In genomic region chr14:58599707-58600106, GRCh38 we compare ENCODE assay signal across 30 cellular contexts.
"Had no signal": no experiment of that assay in that cellular context is flagged by ENCODE, and none has a peak within 500 bp of the region (broad histone marks: within the 10 kb centered on the region; RNA-seq: fewer than 3 reads in every experiment).

No MANE protein-coding gene starts in this region.

- ATAC-seq: activated T-cell treated with anti-CD3 and anti-CD28 coated beads, Interleukin-2, amount 50 U/mL, for 4 hours; esophagus mucosa; foreskin keratinocyte; gastrocnemius medialis; heart left ventricle had no signal

- H3K27me3 ChIP-seq: brain microvascular endothelial cell, dorsolateral prefrontal cortex, gastrocnemius medialis, heart left ventricle had no signal

- H3K4me3 Mint-ChIP-seq: activated CD4-positive, alpha-beta memory T cell treated with anti-CD3 and anti-CD28 coated beads, Interleukin-2, amount 10 ng/mL, durations not matched to agents 7 days and 5 days; activated CD4-positive, alpha-beta T cell treated with anti-CD3 and anti-CD28 coated beads, Interleukin-2, amount 10 ng/mL, durations not matched to agents 7 days and 5 days; activated naive CD4-positive, alpha-beta T cell treated with anti-CD3 and anti-CD28 coated beads, Interleukin-2, amount 10 ng/mL, durations not matched to agents 7 days and 5 days; activated T-cell treated with anti-CD3 and anti-CD28 coated beads, Interleukin-2, amount 50 U/mL, for 4 hours; activated T-helper 1 cell treated with anti-CD3 and anti-CD28 coated beads, Interleukin-12 subunit alpha, Interleukin-12 subunit beta, Interleukin-2, Interleukin-4 antibody, amounts not matched to agents 30 ng/mL and 10 ng/mL and 1 ng/mL, durations not matched to agents 14 hours and 24 hours and 36 hours; central memory CD8-positive, alpha-beta T cell; dendritic cell treated with granulocyte-macrophage colony-stimulating factor and Interleukin-4, amounts not matched to agents 40 ng/mL and 50 ng/mL, for 4 days; endodermal cell had no signal

- H3K4me1 Mint-ChIP-seq: central memory CD8-positive, alpha-beta T cell; endodermal cell had no signal

- FAIRE-seq: astrocyte, bronchial epithelial cell had no signal

- H3K36me3 ChIP-seq: brain microvascular endothelial cell, gastrocnemius medialis, heart left ventricle had no signal

- DNase-seq: activated CD4-positive, alpha-beta memory T cell treated with anti-CD3 and anti-CD28 coated beads, Interleukin-2, amount 10 ng/mL, durations not matched to agents 7 days and 5 days; activated CD4-positive, alpha-beta T cell treated with anti-CD3 and anti-CD28 coated beads for 1 hour; activated CD4-positive, alpha-beta T cell treated with anti-CD3 and anti-CD28 coated beads for 4 hours; activated CD4-positive, alpha-beta T cell treated with anti-CD3 and anti-CD28 coated beads, Interleukin-2, amount 10 ng/mL, durations not matched to agents 7 days and 5 days; activated CD4-positive, alpha-beta T cell treated with anti-CD3 and anti-CD28 coated beads, Interleukin-2, amount 50 U/mL, for 4 hours; activated CD8-positive, alpha-beta memory T cell treated with anti-CD3 and anti-CD28 coated beads, Interleukin-2, amount 50 U/mL, for 48 hours; activated effector memory CD4-positive, alpha-beta T cell treated with anti-CD3 and anti-CD28 coated beads, Interleukin-2, amount 50 U/mL, for 16 hours; activated naive CD4-positive, alpha-beta T cell treated with anti-CD3 and anti-CD28 coated beads, Interleukin-2, amount 10 ng/mL, durations not matched to agents 7 days and 5 days; activated T-cell treated with anti-CD3 and anti-CD28 coated beads for 4 hours; activated T-cell treated with anti-CD3 and anti-CD28 coated beads, Interleukin-2, amount 50 U/mL, for 4 hours; amniotic stem cell; anterior cingulate cortex; brain microvascular endothelial cell; dorsolateral prefrontal cortex; effector memory CD4-positive, alpha-beta T cell; endodermal cell; foreskin keratinocyte; gastrocnemius medialis; glutamatergic neuron; heart left ventricle; hypothalamus had no signal

- H3K27ac Mint-ChIP-seq: activated CD4-positive, alpha-beta memory T cell treated with anti-CD3 and anti-CD28 coated beads, Interleukin-2, amount 10 ng/mL, durations not matched to agents 7 days and 5 days; activated CD4-positive, alpha-beta T cell treated with anti-CD3 and anti-CD28 coated beads, Interleukin-2, amount 10 ng/mL, durations not matched to agents 7 days and 5 days; activated naive CD8-positive, alpha-beta T cell; activated T-helper 1 cell treated with anti-CD3 and anti-CD28 coated beads, Interleukin-12 subunit alpha, Interleukin-12 subunit beta, Interleukin-2, Interleukin-4 antibody, amounts not matched to agents 30 ng/mL and 10 ng/mL and 1 ng/mL, durations not matched to agents 14 hours and 24 hours and 36 hours; activated T-helper 2 cell treated with anti-CD3 and anti-CD28 coated beads, Interferon-gamma antibody, Interleukin-2, Interleukin-4, amounts not matched to agents 10 μg/mL and 5 μg/mL and 100 μg/mL, durations not matched to agents 14 hours and 24 hours and 36 hours; dendritic cell treated with granulocyte-macrophage colony-stimulating factor and Interleukin-4, amounts not matched to agents 40 ng/mL and 50 ng/mL, for 4 days; endodermal cell had no signal

- H3K4me1 ChIP-seq: foreskin keratinocyte, gastrocnemius medialis, heart left ventricle had no signal

- H3K36me3 Mint-ChIP-seq: activated naive CD8-positive, alpha-beta T cell had no signal

- H3K9me3 ChIP-seq: gastrocnemius medialis, heart left ventricle had no signal

- H3K4me3 ChIP-seq: coronary artery, dorsolateral prefrontal cortex, gastrocnemius medialis, heart left ventricle had no signal

- H3K9me3 Mint-ChIP-seq: activated CD4-positive, alpha-beta memory T cell treated with anti-CD3 and anti-CD28 coated beads, Interleukin-2, amount 10 ng/mL, durations not matched to agents 7 days and 5 days; activated naive CD4-positive, alpha-beta T cell treated with anti-CD3 and anti-CD28 coated beads, Interleukin-2, amount 10 ng/mL, durations not matched to agents 7 days and 5 days; activated T-cell treated with anti-CD3 and anti-CD28 coated beads, Interleukin-2, amount 50 U/mL, for 4 hours; activated T-helper 1 cell treated with anti-CD3 and anti-CD28 coated beads, Interleukin-12 subunit alpha, Interleukin-12 subunit beta, Interleukin-2, Interleukin-4 antibody, amounts not matched to agents 30 ng/mL and 10 ng/mL and 1 ng/mL, durations not matched to agents 14 hours and 24 hours and 36 hours; activated T-helper 2 cell treated with anti-CD3 and anti-CD28 coated beads, Interferon-gamma antibody, Interleukin-2, Interleukin-4, amounts not matched to agents 10 μg/mL and 5 μg/mL and 100 μg/mL, durations not matched to agents 14 hours and 24 hours and 36 hours; central memory CD8-positive, alpha-beta T cell; dendritic cell treated with granulocyte-macrophage colony-stimulating factor and Interleukin-4, amounts not matched to agents 40 ng/mL and 50 ng/mL, for 4 days; endodermal cell had no signal

- H3K27ac ChIP-seq: brain microvascular endothelial cell, coronary artery, dorsolateral prefrontal cortex, foreskin keratinocyte, gastrocnemius medialis, heart left ventricle had no signal

- H3K27me3 Mint-ChIP-seq: activated CD4-positive, alpha-beta memory T cell treated with anti-CD3 and anti-CD28 coated beads, Interleukin-2, amount 10 ng/mL, durations not matched to agents 7 days and 5 days; central memory CD8-positive, alpha-beta T cell; dendritic cell treated with granulocyte-macrophage colony-stimulating factor and Interleukin-4, amounts not matched to agents 40 ng/mL and 50 ng/mL, for 4 days had no signal
